ENCODE assay signal across 11 cellular contexts in genomic region chr11:11464555-11464954, GRCh38.
"Had no signal": no experiment of that assay in that cellular context is flagged by ENCODE, and none has a peak within 500 bp of the region (broad histone marks: within the 10 kb centered on the region; RNA-seq: fewer than 3 reads in every experiment).

No MANE protein-coding gene starts in this region.

- H3K27me3 Mint-ChIP-seq: activated B cell treated with CpG ODN at 0.5 μM for 24 hours had no signal

- H3K9ac ChIP-seq: parathyroid adenoma had no signal

- DNase-seq: activated B cell treated with CpG ODN at 0.5 μM for 24 hours; activated CD4-positive, alpha-beta T cell treated with anti-CD3 and anti-CD28 coated beads, Interleukin-2, amount 50 U/mL, for 1 hour; activated naive CD4-positive, alpha-beta T cell treated with anti-CD3 and anti-CD28 coated beads, Interleukin-2, amount 50 U/mL, for 16 hours; adrenal gland; cerebellar nuclear complex; endodermal cell; foreskin melanocyte; kidney glomerular epithelial cell had no signal

- FAIRE-seq: urothelium cell line had no signal

- H3K27me3 ChIP-seq: adrenal gland had no signal

- H3K27ac Mint-ChIP-seq: activated B cell treated with CpG ODN at 0.5 μM for 24 hours; activated T-helper 2 cell treated with anti-CD3 and anti-CD28 coated beads, Interferon-gamma antibody, Interleukin-2, Interleukin-4, amounts not matched to agents 10 μg/mL and 5 μg/mL and 100 μg/mL, durations not matched to agents 14 hours and 24 hours and 36 hours; endodermal cell had no signal

- H3K36me3 ChIP-seq: adrenal gland had no signal

- H3K9me3 Mint-ChIP-seq: activated B cell treated with CpG ODN at 0.5 μM for 24 hours; activated T-helper 2 cell treated with anti-CD3 and anti-CD28 coated beads, Interferon-gamma antibody, Interleukin-2, Interleukin-4, amounts not matched to agents 10 μg/mL and 5 μg/mL and 100 μg/mL, durations not matched to agents 14 hours and 24 hours and 36 hours; endodermal cell had no signal

- H3K4me3 ChIP-seq: adrenal gland had no signal

- H3K9me3 ChIP-seq: adrenal gland had no signal

- H3K27ac ChIP-seq: adrenal gland, parathyroid adenoma had no signal

- H3K4me1 Mint-ChIP-seq: activated B cell treated with CpG ODN at 0.5 μM for 24 hours, endodermal cell had no signal

- H2AFZ ChIP-seq: parathyroid adenoma had no signal

- H3K4me3 Mint-ChIP-seq: activated B cell treated with CpG ODN at 0.5 μM for 24 hours, endodermal cell had no signal
